Comparison of ENCODE assay signal across 2 cellular contexts in the genomic region with DNA sequence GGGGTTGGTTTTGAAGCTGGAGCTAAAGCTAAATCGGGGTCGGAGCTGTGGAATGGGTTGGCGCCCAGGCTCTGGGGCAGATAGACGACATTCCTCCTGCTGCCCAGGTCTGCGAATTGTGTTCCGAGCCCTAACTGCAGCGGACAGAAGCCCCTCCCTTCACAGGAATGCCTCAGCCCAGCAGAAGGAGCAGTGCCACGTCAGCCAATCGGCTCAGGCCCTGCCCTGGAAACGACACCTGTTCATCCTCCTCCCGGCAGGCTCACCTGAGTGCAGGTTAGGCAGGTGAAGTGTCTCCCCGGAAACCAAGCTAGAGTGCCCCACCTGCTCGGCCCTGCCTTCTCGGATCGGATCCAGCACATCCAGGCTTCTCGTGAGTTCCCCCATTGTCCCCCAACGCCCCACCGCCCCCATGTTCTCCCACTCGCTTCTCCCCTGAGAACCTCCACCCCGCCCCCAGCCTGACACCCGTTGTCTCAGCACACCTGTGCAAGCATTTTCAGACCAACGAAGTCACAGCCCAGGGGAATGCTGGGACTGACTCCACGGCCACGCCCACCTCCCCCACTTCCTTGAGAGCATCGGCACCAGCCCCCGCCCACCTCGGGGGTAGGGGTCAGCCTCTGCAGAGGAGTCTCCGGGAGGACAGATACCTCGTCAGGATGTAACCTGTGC.
TF ChIP-seq lines count a peak whose summit lies in the region.

No MANE protein-coding gene starts in this region.

TF ChIP-seq in K562, 482 proteins besides CTCF, POLR2A, EP300 and RAD21:
- peak; percentile 55; the same call in 1 of the 2 replicates for TF ChIP-seq KLF13 (tag; IDR thresholded peaks at IDR 0.05; ENCODE audit: borderline replicate concordance, low read depth)
- TF ChIP-seq CTBP1 (IDR thresholded peaks at IDR 0.05; ENCODE audit: borderline replicate concordance), result peak; percentile 45; the same call in 1 of the 2 replicates
- no peak for TF ChIP-seq ZNF184 (CRISPR knock-in tag; IDR thresholded peaks at IDR 0.05)
- no peak for TF ChIP-seq GABPA (tag; conservative IDR thresholded peaks at IDR 0.05; ENCODE audit: low read depth)
- peak; percentile 26; the same call in 1 of the 2 replicates for TF ChIP-seq ZNF316 (IDR thresholded peaks at IDR 0.05)
- TF ChIP-seq PHF8 (IDR thresholded peaks at IDR 0.05; ENCODE audit: borderline replicate concordance, low read length), result peak; percentile 22; the same call in 1 of the 2 replicates
- TF ChIP-seq C11orf30 (IDR thresholded peaks at IDR 0.05; ENCODE audit: low read depth), result 0 out of 2 replicates have a peak, but pooled peaks have one; percentile 5
- TF ChIP-seq ZEB2 (IDR thresholded peaks at IDR 0.05), result peak; percentile 87
- TF ChIP-seq ZNF511 (CRISPR knock-in tag; IDR thresholded peaks at IDR 0.05), result no peak
- TF ChIP-seq EGR1 (conservative IDR thresholded peaks at IDR 0.05), result peak; percentile 57
- TF ChIP-seq NR2C2 (CRISPR knock-in tag; IDR thresholded peaks at IDR 0.05), result no peak
- TF ChIP-seq NR2C2 (tag; IDR thresholded peaks at IDR 0.05), result peak; percentile 48; the same call in 1 of the 2 replicates
- TF ChIP-seq LEF1 (IDR thresholded peaks at IDR 0.05), result no peak
- TF ChIP-seq THRA (IDR thresholded peaks at IDR 0.05), result no peak
- peak; percentile 92 for TF ChIP-seq KLF1 (tag; IDR thresholded peaks at IDR 0.05)
- no peak for TF ChIP-seq RBM22 (IDR thresholded peaks at IDR 0.05; ENCODE audit: low read depth, low read length, poor library complexity, severe bottlenecking)
- peak in 1 of 2 experiments; percentile 16; a peak in 1 of 4 replicates for TF ChIP-seq MAZ (CRISPR knock-in tag; conservative IDR thresholded peaks at IDR 0.05 in 1 of 2, IDR thresholded peaks at IDR 0.05 in 1 of 2)
- TF ChIP-seq, protein P1, sequence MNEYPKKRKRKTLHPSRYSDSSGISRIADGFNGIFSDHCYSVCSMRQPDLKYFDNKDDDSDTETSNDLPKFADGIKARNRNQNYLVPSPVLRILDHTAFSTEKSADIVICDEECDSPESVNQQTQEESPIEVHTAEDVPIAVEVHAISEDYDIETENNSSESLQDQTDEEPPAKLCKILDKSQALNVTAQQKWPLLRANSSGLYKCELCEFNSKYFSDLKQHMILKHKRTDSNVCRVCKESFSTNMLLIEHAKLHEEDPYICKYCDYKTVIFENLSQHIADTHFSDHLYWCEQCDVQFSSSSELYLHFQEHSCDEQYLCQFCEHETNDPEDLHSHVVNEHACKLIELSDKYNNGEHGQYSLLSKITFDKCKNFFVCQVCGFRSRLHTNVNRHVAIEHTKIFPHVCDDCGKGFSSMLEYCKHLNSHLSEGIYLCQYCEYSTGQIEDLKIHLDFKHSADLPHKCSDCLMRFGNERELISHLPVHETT (CRISPR knock-in tag; conservative IDR thresholded peaks at IDR 0.05 in 1 of 2, IDR thresholded peaks at IDR 0.05 in 1 of 2), result no peak
- TF ChIP-seq, protein P2, sequence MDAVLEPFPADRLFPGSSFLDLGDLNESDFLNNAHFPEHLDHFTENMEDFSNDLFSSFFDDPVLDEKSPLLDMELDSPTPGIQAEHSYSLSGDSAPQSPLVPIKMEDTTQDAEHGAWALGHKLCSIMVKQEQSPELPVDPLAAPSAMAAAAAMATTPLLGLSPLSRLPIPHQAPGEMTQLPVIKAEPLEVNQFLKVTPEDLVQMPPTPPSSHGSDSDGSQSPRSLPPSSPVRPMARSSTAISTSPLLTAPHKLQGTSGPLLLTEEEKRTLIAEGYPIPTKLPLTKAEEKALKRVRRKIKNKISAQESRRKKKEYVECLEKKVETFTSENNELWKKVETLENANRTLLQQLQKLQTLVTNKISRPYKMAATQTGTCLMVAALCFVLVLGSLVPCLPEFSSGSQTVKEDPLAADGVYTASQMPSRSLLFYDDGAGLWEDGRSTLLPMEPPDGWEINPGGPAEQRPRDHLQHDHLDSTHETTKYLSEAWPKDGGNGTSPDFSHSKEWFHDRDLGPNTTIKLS (IDR thresholded peaks at IDR 0.05; ENCODE audit: borderline replicate concordance, low read depth), result peak; percentile 79

TF ChIP-seq in HepG2, 621 proteins besides CTCF, POLR2A, EP300 and RAD21:
- no peak for TF ChIP-seq NBN (conservative IDR thresholded peaks at IDR 0.05)
- TF ChIP-seq IKZF1 (IDR thresholded peaks at IDR 0.05), result no peak
- TF ChIP-seq ZBED4 (CRISPR knock-in tag; IDR thresholded peaks at IDR 0.05; ENCODE audit: borderline replicate concordance), result no peak
- TF ChIP-seq CBX5 (CRISPR knock-in tag; IDR thresholded peaks at IDR 0.05; ENCODE audit: borderline replicate concordance), result no peak
- TF ChIP-seq ZNF75D (CRISPR knock-in tag; IDR thresholded peaks at IDR 0.05; ENCODE audit: borderline replicate concordance), result no peak
- no peak for TF ChIP-seq ZNF563 (CRISPR knock-in tag; IDR thresholded peaks at IDR 0.05)
- no peak for TF ChIP-seq KLF16 (CRISPR knock-in tag; IDR thresholded peaks at IDR 0.05)
- TF ChIP-seq, protein P3, sequence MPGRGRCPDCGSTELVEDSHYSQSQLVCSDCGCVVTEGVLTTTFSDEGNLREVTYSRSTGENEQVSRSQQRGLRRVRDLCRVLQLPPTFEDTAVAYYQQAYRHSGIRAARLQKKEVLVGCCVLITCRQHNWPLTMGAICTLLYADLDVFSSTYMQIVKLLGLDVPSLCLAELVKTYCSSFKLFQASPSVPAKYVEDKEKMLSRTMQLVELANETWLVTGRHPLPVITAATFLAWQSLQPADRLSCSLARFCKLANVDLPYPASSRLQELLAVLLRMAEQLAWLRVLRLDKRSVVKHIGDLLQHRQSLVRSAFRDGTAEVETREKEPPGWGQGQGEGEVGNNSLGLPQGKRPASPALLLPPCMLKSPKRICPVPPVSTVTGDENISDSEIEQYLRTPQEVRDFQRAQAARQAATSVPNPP (CRISPR knock-in tag; IDR thresholded peaks at IDR 0.05), result no peak
